In the genomic region with DNA sequence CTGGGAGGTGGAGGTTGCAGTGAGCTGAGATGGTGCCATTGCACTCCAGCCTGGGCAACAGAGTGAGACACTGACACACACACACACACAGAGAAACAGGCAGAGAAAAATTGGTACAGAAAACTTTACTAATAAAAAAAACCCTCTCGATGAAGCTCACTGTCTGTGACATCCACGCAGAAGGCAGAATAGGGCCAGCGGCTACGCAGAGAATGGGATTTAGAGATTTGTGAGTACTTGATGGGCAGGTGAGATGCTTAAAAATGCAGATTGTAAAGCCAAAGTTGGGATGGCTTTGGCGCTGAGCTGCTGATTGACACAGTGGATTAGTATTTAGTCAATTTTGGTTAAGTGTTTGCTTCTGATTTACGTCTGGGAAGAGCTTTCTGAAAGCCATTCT, we compare ENCODE assay signal across 20 cellular contexts.
"Had no signal": no experiment of that assay in that cellular context is flagged by ENCODE, and none has a peak within 500 bp of the region (broad histone marks: within the 10 kb centered on the region; RNA-seq: fewer than 3 reads in every experiment).

No MANE protein-coding gene starts in this region.

- H3K4me3 ChIP-seq: MG63 had no signal

- H3K36me3 ChIP-seq: MG63 had no signal

- H3K27ac ChIP-seq: KMS-11 had no signal

- DNase-seq: Karpas-422, Kasumi-1, KG1, MG63, MM.1S, MV-4-11, NCI-H1048, NCI-H1417 treated with DMSO at 0.1 percent for 48 hours, NCI-H1436 treated with DMSO at 0.1 percent for 48 hours, NCI-H146, NCI-H1694, NCI-H187, NCI-H187 treated with DMSO at 0.1 percent for 48 hours, NCI-H1930, NCI-H2081 treated with DMSO at 0.1 percent for 48 hours, NCI-H2227 treated with DMSO at 0.1 percent for 48 hours, NCI-H226, NCI-H446, NCI-H446 treated with DMSO at 0.1 percent for 48 hours had no signal
